In genomic region chr6:138550346-138550767, GRCh38 we compare ENCODE assay signal across 1 cellular context.
TF ChIP-seq lines count a peak whose summit lies in the region.

No MANE protein-coding gene starts in this region.

TF ChIP-seq in HepG2, 621 proteins besides CTCF, POLR2A, EP300 and RAD21 (continued from another document and continues in another):
- TF ChIP-seq IRF9 (CRISPR knock-in tag; IDR thresholded peaks at IDR 0.05; ENCODE audit: borderline replicate concordance), result no peak
- TF ChIP-seq CENPX (CRISPR knock-in tag; IDR thresholded peaks at IDR 0.05), result no peak
- no peak for TF ChIP-seq HHEX (CRISPR knock-in tag; IDR thresholded peaks at IDR 0.05)
- peak; percentile 86 for TF ChIP-seq SP5 (CRISPR knock-in tag; IDR thresholded peaks at IDR 0.05; ENCODE audit: borderline replicate concordance, low read depth)
- no peak for TF ChIP-seq ZHX2 (IDR thresholded peaks at IDR 0.05; ENCODE audit: low read depth)
- 0 out of 2 replicates have a peak, but pooled peaks have one; percentile 61 for TF ChIP-seq ZHX2 (CRISPR knock-in tag; IDR thresholded peaks at IDR 0.05; ENCODE audit: borderline replicate concordance)
- TF ChIP-seq ERF (CRISPR knock-in tag; IDR thresholded peaks at IDR 0.05), result peak; percentile 89
- TF ChIP-seq NAIF1 (CRISPR knock-in tag; IDR thresholded peaks at IDR 0.05; ENCODE audit: borderline replicate concordance), result no peak
- no peak for TF ChIP-seq ZNF446 (CRISPR knock-in tag; IDR thresholded peaks at IDR 0.05)
- TF ChIP-seq HDAC2 (CRISPR knock-in tag; IDR thresholded peaks at IDR 0.05), result peak; percentile 99
- 0 out of 2 replicates have a peak, but pooled peaks have one; percentile 28 for TF ChIP-seq ZFX (CRISPR knock-in tag; IDR thresholded peaks at IDR 0.05; ENCODE audit: low read depth)
- peak; percentile 6; the same call in 1 of the 2 replicates for TF ChIP-seq SMC3 (IDR thresholded peaks at IDR 0.05; ENCODE audit: low read length)
- TF ChIP-seq ZFP36L2 (CRISPR knock-in tag; IDR thresholded peaks at IDR 0.05), result no peak
- TF ChIP-seq ZNF724P (CRISPR knock-in tag; IDR thresholded peaks at IDR 0.05; ENCODE audit: borderline replicate concordance), result 0 out of 2 replicates have a peak, but pooled peaks have one; percentile 24
- TF ChIP-seq GLI4 (CRISPR knock-in tag; IDR thresholded peaks at IDR 0.05; ENCODE audit: borderline replicate concordance), result no peak
- peak; percentile 41; the same call in 1 of the 2 replicates for TF ChIP-seq ZBTB3 (CRISPR knock-in tag; IDR thresholded peaks at IDR 0.05; ENCODE audit: borderline replicate concordance, low read depth)
- no peak for TF ChIP-seq NCOA1 (CRISPR knock-in tag; IDR thresholded peaks at IDR 0.05)
- TF ChIP-seq MEIS1 (CRISPR knock-in tag; IDR thresholded peaks at IDR 0.05; ENCODE audit: borderline replicate concordance), result no peak
- no peak for TF ChIP-seq MTF2 (CRISPR knock-in tag; IDR thresholded peaks at IDR 0.05; ENCODE audit: borderline replicate concordance)
- TF ChIP-seq HIVEP1 (CRISPR knock-in tag; IDR thresholded peaks at IDR 0.05), result no peak
- TF ChIP-seq MATR3 (CRISPR knock-in tag; IDR thresholded peaks at IDR 0.05), result no peak
- TF ChIP-seq BHLHE40 (IDR thresholded peaks at IDR 0.05; ENCODE audit: low read length), result no peak
- no peak for TF ChIP-seq ZBTB49 (CRISPR knock-in tag; IDR thresholded peaks at IDR 0.05; ENCODE audit: borderline replicate concordance)
- TF ChIP-seq STAT6 (CRISPR knock-in tag; IDR thresholded peaks at IDR 0.05; ENCODE audit: borderline replicate concordance), result 0 out of 2 replicates have a peak, but pooled peaks have one; percentile 92
- no peak for TF ChIP-seq ZSCAN22 (CRISPR knock-in tag; IDR thresholded peaks at IDR 0.05)
- peak; percentile 89 for TF ChIP-seq ZBTB37 (CRISPR knock-in tag; IDR thresholded peaks at IDR 0.05)
- no peak for TF ChIP-seq CHCHD3 (CRISPR knock-in tag; IDR thresholded peaks at IDR 0.05)
- TF ChIP-seq ZNF589 (CRISPR knock-in tag; conservative IDR thresholded peaks at IDR 0.05), result no peak
- TF ChIP-seq ZNF33A (CRISPR knock-in tag; IDR thresholded peaks at IDR 0.05; ENCODE audit: borderline replicate concordance), result no peak; the same call in 1 of the 2 replicates
- no peak for TF ChIP-seq ZNF34 (CRISPR knock-in tag; IDR thresholded peaks at IDR 0.05; ENCODE audit: borderline replicate concordance)
- TF ChIP-seq ARHGAP35 (CRISPR knock-in tag; IDR thresholded peaks at IDR 0.05; ENCODE audit: borderline replicate concordance), result no peak
- TF ChIP-seq USF2 (IDR thresholded peaks at IDR 0.05; ENCODE audit: low read depth, low read length), result no peak
- no peak for TF ChIP-seq USF2 (CRISPR knock-in tag; IDR thresholded peaks at IDR 0.05; ENCODE audit: borderline replicate concordance)
- TF ChIP-seq ATF3 (CRISPR knock-in tag; IDR thresholded peaks at IDR 0.05), result no peak; the same call in 1 of the 2 replicates
- TF ChIP-seq SNRNP70 (IDR thresholded peaks at IDR 0.05; ENCODE audit: low read depth, low read length), result no peak
- TF ChIP-seq ZNF343 (CRISPR knock-in tag; IDR thresholded peaks at IDR 0.05), result no peak
- TF ChIP-seq HIC2 (CRISPR knock-in tag; IDR thresholded peaks at IDR 0.05; ENCODE audit: low read depth), result peak; percentile 77; the same call in 1 of the 2 replicates
- no peak for TF ChIP-seq TCF12 (IDR thresholded peaks at IDR 0.05)
- TF ChIP-seq TCF12 (CRISPR knock-in tag; IDR thresholded peaks at IDR 0.05), result peak; percentile 86; the same call in 1 of the 2 replicates
- TF ChIP-seq CHD4 (IDR thresholded peaks at IDR 0.05; ENCODE audit: borderline replicate concordance, low read length), result no peak
- TF ChIP-seq ZBTB8A (CRISPR knock-in tag; IDR thresholded peaks at IDR 0.05; ENCODE audit: borderline replicate concordance, low read depth), result no peak
- TF ChIP-seq ZFYVE20 (CRISPR knock-in tag; IDR thresholded peaks at IDR 0.05; ENCODE audit: borderline replicate concordance, low read depth), result no peak
- no peak for TF ChIP-seq ZNF207 (IDR thresholded peaks at IDR 0.05; ENCODE audit: borderline replicate concordance)
- no peak for TF ChIP-seq ZMAT3 (CRISPR knock-in tag; conservative IDR thresholded peaks at IDR 0.05)
- no peak for TF ChIP-seq ZNF530 (CRISPR knock-in tag; IDR thresholded peaks at IDR 0.05; ENCODE audit: low read depth)
- no peak for TF ChIP-seq FIP1L1 (IDR thresholded peaks at IDR 0.05; ENCODE audit: borderline replicate concordance, insufficient read depth, low read depth, low read length)
- TF ChIP-seq ZNF746 (CRISPR knock-in tag; IDR thresholded peaks at IDR 0.05), result no peak
- TF ChIP-seq SP4 (CRISPR knock-in tag; IDR thresholded peaks at IDR 0.05), result no peak
- no peak for TF ChIP-seq MXD1 (CRISPR knock-in tag; IDR thresholded peaks at IDR 0.05)
- TF ChIP-seq GABPA (IDR thresholded peaks at IDR 0.05; ENCODE audit: low read depth, low read length), result no peak
- TF ChIP-seq GABPA (CRISPR knock-in tag; IDR thresholded peaks at IDR 0.05; ENCODE audit: low read depth), result no peak
- peak; percentile 87 for TF ChIP-seq FOSL2 (CRISPR knock-in tag; IDR thresholded peaks at IDR 0.05)
